ENCODE assay signal across 9 cellular contexts in genomic region chr12:71636704-71637115, GRCh38.
DNase-seq lines count a peak whose midpoint lies in the region; ATAC-seq and TF ChIP-seq lines count a peak whose summit lies in the region.
"Had no signal": no experiment of that assay in that cellular context is flagged by ENCODE, and none has a peak within 500 bp of the region (broad histone marks: within the 10 kb centered on the region; RNA-seq: fewer than 3 reads in every experiment).

No MANE protein-coding gene starts in this region.

- DNase-seq in DMS79 (lab: John Stamatoyannopoulos, UW) = peak; percentile 3
- peak; percentile 73 for DNase-seq in NB4 (ENCODE audit: low read depth)
- DNase-seq in SIG-M5 (lab: John Stamatoyannopoulos, UW) = peak; percentile 31
- peak; percentile 17 for DNase-seq in effector CD4-positive, alpha-beta T cell
- peak; percentile 46 for DNase-seq in middle frontal gyrus (ENCODE audit: extremely low spot score, low spot score)
- no peak for DNase-seq in stimulated activated CD4-positive, alpha-beta T cell treated with anti-CD3 and anti-CD28 coated beads, Interleukin-4, amount 100 ng/mL, for 1 hour
- no peak for DNase-seq in stimulated activated CD4-positive, alpha-beta T cell treated with anti-CD3 and anti-CD28 coated beads, Interleukin-2, amount 100 ng/mL, for 24 hours
- DNase-seq: activated T-cell treated with anti-CD3 and anti-CD28 coated beads, Interleukin-2, amount 50 U/mL, for 4 hours had no signal

- no peak for TF ChIP-seq POLR2A in NB4 (IDR thresholded peaks at IDR 0.05; ENCODE audit: extremely low read depth, insufficient read length)

- H3K4me3 ChIP-seq in NB4 (ENCODE audit: low read depth, low read length) = no peak overlapping the region

- peak; percentile 54 for ATAC-seq in GM21526 (IDR thresholded peaks at IDR 0.05; ENCODE audit: low FRiP score, unreplicated experiment)

- TF ChIP-seq CTCF in NB4 (IDR thresholded peaks at IDR 0.05; ENCODE audit: low read depth, low read length) = peak; percentile 77

Comparison
In these comparisons a context has a peak if more than half of its experiments do, and no peak if none do; other contexts are left out.
1. DNase-seq: peak in DMS79 (single experiment), NB4 (single experiment), SIG-M5 (single experiment), effector CD4-positive, alpha-beta T cell (single experiment) and middle frontal gyrus (single experiment); none in stimulated activated CD4-positive, alpha-beta T cell treated with anti-CD3 and anti-CD28 coated beads, Interleukin-4, amount 100 ng/mL, for 1 hour (single experiment) and stimulated activated CD4-positive, alpha-beta T cell treated with anti-CD3 and anti-CD28 coated beads, Interleukin-2, amount 100 ng/mL, for 24 hours (0 of 2).